ENCODE assay signal across 27 cellular contexts in the genomic region with DNA sequence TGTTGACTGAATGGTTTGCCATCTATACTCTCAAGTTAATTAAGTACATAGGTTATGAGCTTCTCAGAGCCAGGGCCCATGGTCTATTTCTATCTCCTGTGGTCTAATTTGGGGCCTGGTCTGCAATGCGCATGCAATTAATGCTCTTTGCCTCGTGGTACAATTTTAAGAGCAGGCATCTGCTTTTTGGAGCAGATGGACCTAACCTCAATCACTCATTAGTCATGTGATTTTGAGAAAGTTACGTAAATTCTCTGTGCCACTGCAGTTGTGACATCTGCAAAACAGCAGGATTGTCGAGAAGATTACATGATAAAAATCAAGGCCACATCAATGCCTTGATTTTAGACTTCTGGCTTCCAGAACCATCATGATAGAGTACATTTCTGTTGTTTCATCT.
"Had no signal": no experiment of that assay in that cellular context is flagged by ENCODE, and none has a peak within 500 bp of the region (broad histone marks: within the 10 kb centered on the region; RNA-seq: fewer than 3 reads in every experiment).

No MANE protein-coding gene starts in this region.

- H3K27ac ChIP-seq: ascending aorta, cardiac muscle cell, colonic mucosa, gastroesophageal sphincter, testis had no signal

- H3K4me3 Mint-ChIP-seq: activated CD4-positive, alpha-beta T cell treated with anti-CD3 and anti-CD28 coated beads for 36 hours; activated CD8-positive, alpha-beta memory T cell treated with anti-CD3 and anti-CD28 coated beads, Interleukin-2, amount 10 ng/mL, durations not matched to agents 7 days and 5 days; activated CD8-positive, alpha-beta T cell treated with anti-CD3 and anti-CD28 coated beads, Interleukin-2, amount 10 ng/mL, durations not matched to agents 7 days and 5 days; activated naive CD8-positive, alpha-beta T cell; brain; mesothelial cell of epicardium; naive thymus-derived CD4-positive, alpha-beta T cell; neural crest cell had no signal

- H3K36me3 Mint-ChIP-seq: activated CD8-positive, alpha-beta memory T cell treated with anti-CD3 and anti-CD28 coated beads, Interleukin-2, amount 10 ng/mL, durations not matched to agents 7 days and 5 days; activated naive CD8-positive, alpha-beta T cell; brain; mesothelial cell of epicardium had no signal

- H3K79me2 ChIP-seq: hepatocyte had no signal

- H3K4me1 Mint-ChIP-seq: activated CD4-positive, alpha-beta T cell treated with anti-CD3 and anti-CD28 coated beads for 36 hours; activated CD8-positive, alpha-beta memory T cell treated with anti-CD3 and anti-CD28 coated beads, Interleukin-2, amount 10 ng/mL, durations not matched to agents 7 days and 5 days; naive thymus-derived CD4-positive, alpha-beta T cell; neural crest cell had no signal

- H3K9me3 ChIP-seq: ascending aorta, colonic mucosa, gastroesophageal sphincter, testis, transverse colon had no signal

- H2AFZ ChIP-seq: hepatocyte had no signal

- H3K36me3 ChIP-seq: ascending aorta, cardiac muscle cell, colonic mucosa, gastroesophageal sphincter, transverse colon had no signal

- H3K4me1 ChIP-seq: ascending aorta, colonic mucosa, gastroesophageal sphincter, testis, transverse colon had no signal

- H3K4me2 ChIP-seq: hepatocyte had no signal

- H3K4me3 ChIP-seq: ascending aorta, cardiac muscle cell, colonic mucosa, gastroesophageal sphincter, hepatocyte, testis, transverse colon had no signal

- ATAC-seq: activated CD4-positive, alpha-beta T cell treated with anti-CD3 and anti-CD28 coated beads for 36 hours; activated CD8-positive, alpha-beta memory T cell treated with anti-CD3 and anti-CD28 coated beads, Interleukin-2, amount 10 ng/mL, durations not matched to agents 7 days and 5 days; activated CD8-positive, alpha-beta T cell treated with anti-CD3 and anti-CD28 coated beads, Interleukin-2, amount 10 ng/mL, durations not matched to agents 7 days and 5 days; gastroesophageal sphincter; left cardiac atrium; naive thymus-derived CD4-positive, alpha-beta T cell; right cardiac atrium; stimulated activated naive CD8-positive, alpha-beta T cell treated with anti-CD3 and anti-CD28 coated beads, Interleukin-15, Interleukin-2, amounts not matched to agents 100 U/mL and 50 U/mL, for 24 hours had no signal

- H3K27ac Mint-ChIP-seq: activated CD4-positive, alpha-beta T cell treated with anti-CD3 and anti-CD28 coated beads for 36 hours; activated CD8-positive, alpha-beta memory T cell treated with anti-CD3 and anti-CD28 coated beads, Interleukin-2, amount 10 ng/mL, durations not matched to agents 7 days and 5 days; activated CD8-positive, alpha-beta T cell treated with anti-CD3 and anti-CD28 coated beads, Interleukin-2, amount 10 ng/mL, durations not matched to agents 7 days and 5 days; activated naive CD8-positive, alpha-beta T cell; mesothelial cell of epicardium; naive thymus-derived CD4-positive, alpha-beta T cell had no signal

- H3K27me3 Mint-ChIP-seq: activated CD4-positive, alpha-beta T cell treated with anti-CD3 and anti-CD28 coated beads for 36 hours; activated CD8-positive, alpha-beta memory T cell treated with anti-CD3 and anti-CD28 coated beads, Interleukin-2, amount 10 ng/mL, durations not matched to agents 7 days and 5 days; naive thymus-derived CD4-positive, alpha-beta T cell had no signal

- H3K27me3 ChIP-seq: ascending aorta, cardiac muscle cell, colonic mucosa, gastroesophageal sphincter, hepatocyte, testis, transverse colon had no signal

- DNase-seq: activated CD4-positive, alpha-beta T cell treated with anti-CD3 and anti-CD28 coated beads for 36 hours; activated CD4-positive, CD25-positive, alpha-beta regulatory T cell; activated CD8-positive, alpha-beta memory T cell treated with anti-CD3 and anti-CD28 coated beads, Interleukin-2, amount 10 ng/mL, durations not matched to agents 7 days and 5 days; activated CD8-positive, alpha-beta T cell treated with anti-CD3 and anti-CD28 coated beads, Interleukin-2, amount 10 ng/mL, durations not matched to agents 7 days and 5 days; activated naive CD4-positive, alpha-beta T cell treated with Interleukin-2 at 50 U/mL for 16 hours; activated T-cell treated with anti-CD3 and anti-CD28 coated beads, Interleukin-2, amount 50 U/mL, for 48 hours; cerebellar nuclear complex; colonic mucosa; effector memory CD4-positive, alpha-beta T cell; islet precursor cell; left cardiac atrium; mammary epithelial cell; naive thymus-derived CD4-positive, alpha-beta T cell; occipital lobe; right cardiac atrium; stimulated activated CD4-positive, alpha-beta T cell treated with anti-CD3 and anti-CD28 coated beads, Interleukin-4, amount 100 ng/mL, for 1 hour; stimulated activated naive CD8-positive, alpha-beta T cell treated with anti-CD3 and anti-CD28 coated beads, Interleukin-15, Interleukin-2, amounts not matched to agents 100 U/mL and 50 U/mL, for 24 hours; testis; transverse colon had no signal

- H3K9me3 Mint-ChIP-seq: brain, mesothelial cell of epicardium, neural crest cell had no signal
